In genomic region chr16:21645261-21645721, GRCh38 we compare ENCODE assay signal across 8 cellular contexts. TPM values are rescaled to one million over a fixed set of nuclear protein-coding genes. Genes with fewer than 3 reads are reported as not detected.
DNase-seq lines count a peak whose midpoint lies in the region; ATAC-seq and TF ChIP-seq lines count a peak whose summit lies in the region.

No MANE protein-coding gene starts in this region.

- DNase-seq in cardiac fibroblast (ENCODE audit: low read depth in 2 of 2) (peak; percentile 45 to 59), natural killer cell (peak; percentile 36), thyroid gland (no peak), NCI-H748 treated with DMSO at 0.1 percent for 48 hours (lab: John Stamatoyannopoulos, UW) (no peak), SHP77 treated with DMSO at 0.1 percent for 48 hours (lab: John Stamatoyannopoulos, UW) (no peak), DMS53 (lab: John Stamatoyannopoulos, UW) (no peak)

- H3K9ac ChIP-seq in OCI-LY3 (ENCODE audit: low read length): peak overlapping the region; percentile 79

- peak overlapping the region; percentile 82 for H3K4me2 ChIP-seq in OCI-LY3 (ENCODE audit: low read length)

- H3K79me2 ChIP-seq in OCI-LY3 (ENCODE audit: low read length): peaks cover 27% of the 10 kb centered on the region

- TF ChIP-seq CTCF in OCI-LY3 (IDR thresholded peaks at IDR 0.05; ENCODE audit: low read depth, low read length): no peak
- no peak for TF ChIP-seq CTCF in cardiac fibroblast (IDR thresholded peaks at IDR 0.05; ENCODE audit: low read depth, low read length)
- no peak for TF ChIP-seq CTCF in natural killer cell (IDR thresholded peaks at IDR 0.05)
- no peak for TF ChIP-seq CTCF in thyroid gland (IDR thresholded peaks at IDR 0.05)

- intact Hi-C loops in natural killer cell (cut with micrococcal nuclease): loop anchor here (2.0 to 10.0 kb wide), 5 partner anchors 46 to 1790 kb away; partner anchors contain the start of genes METTL9 and POLR3E
- intact Hi-C loops in thyroid gland (cut with DNase I): no loop called here

- H3K9me3 Mint-ChIP-seq in natural killer cell: no peaks in the 10 kb centered on the region

- H4K20me1 ChIP-seq in OCI-LY3 (ENCODE audit: insufficient read depth, low read length): no peaks in the 10 kb centered on the region

- H3K27me3 Mint-ChIP-seq in natural killer cell (ENCODE audit: low read depth in 2 of 2): no peaks in the 10 kb centered on the region

- H3K4me3 ChIP-seq in OCI-LY3 (ENCODE audit: low read length) (peak overlapping the region; percentile 61), cardiac fibroblast (replicated peaks in 1 of 2; ENCODE audit: low read depth in 2 of 2, low read length in 2 of 2) (peak overlapping the region; percentile 1 to 32), thyroid gland (replicated peaks in 1 of 3) (no peak overlapping the region)

- ATAC-seq in GM21381 (IDR thresholded peaks at IDR 0.05; ENCODE audit: unreplicated experiment) (peak; percentile 35), natural killer cell (peak; percentile 62 to 85 (median 71))

- H3K27ac ChIP-seq in OCI-LY3 (ENCODE audit: low read length) (peak overlapping the region; percentile 95), thyroid gland (peak overlapping the region in 1 of 3 donors; percentile 54)

- peak overlapping the region; percentile 88 to 95 for H3K27ac Mint-ChIP-seq in natural killer cell

- peaks cover 65% of the 10 kb centered on the region for H3K4me1 ChIP-seq in OCI-LY3 (ENCODE audit: low read length)
- no peaks in the 10 kb centered on the region for H3K4me1 ChIP-seq in thyroid gland

- no peaks in the 10 kb centered on the region for H3K36me3 Mint-ChIP-seq in natural killer cell

- peaks cover 41 to 50% of the 10 kb centered on the region in 2 donors for H3K4me1 Mint-ChIP-seq in natural killer cell

- WGBS in thyroid gland, 2 donors: 82 to 91% methylated on average over 9 of the region's 9 CpGs

- H3K4me3 Mint-ChIP-seq in natural killer cell: peak overlapping the region; percentile 84

- no peaks in the 10 kb centered on the region for H3K36me3 ChIP-seq in OCI-LY3 (replicated peaks; ENCODE audit: low read depth, low read length)
- H3K36me3 ChIP-seq in thyroid gland: no peaks in the 10 kb centered on the region

- no peaks in the 10 kb centered on the region for H3K27me3 ChIP-seq in OCI-LY3 (ENCODE audit: low read depth, low read length)
- H3K27me3 ChIP-seq in thyroid gland: no peaks in the 10 kb centered on the region

- TF ChIP-seq POLR2A in thyroid gland (IDR thresholded peaks at IDR 0.05): no peak

- H3K9me3 ChIP-seq in OCI-LY3 (ENCODE audit: insufficient read depth, low read length) (no peaks in the 10 kb centered on the region), thyroid gland (no peaks in the 10 kb centered on the region)

- no peak overlapping the region for H2AFZ ChIP-seq in OCI-LY3 (ENCODE audit: low read depth, low read length)

RNA-seq across cellular contexts. Expression of gene IGSF6, which starts 7.1 kb away (rescaled TPM):
- total RNA-seq in natural killer cell (1 to 10 TPM; 2.2 to 4.4 (median 2.6) TPM), thyroid gland (1 to 10 TPM in 2 of 4 donors, under 1 TPM in 2; 0.56 to 1.4 (median 1.1) TPM)

RNA-seq across cellular contexts. Expression of gene OTOA, which starts 18.5 kb away (rescaled TPM):
- total RNA-seq in natural killer cell (under 1 TPM in 1 of 3 donors, not detected in 2; 0.14 TPM), thyroid gland (under 1 TPM in 2 of 4 donors, not detected in 2; 0.13 to 0.40 TPM)

RNA-seq across cellular contexts. Expression of gene METTL9, which starts 45.9 kb away (rescaled TPM):
- total RNA-seq in natural killer cell: 100 to 1,000 TPM in 1 of 3 donors, 10 to 100 TPM in 2; 73.1 to 110 (median 85.1) TPM
- 100 to 1,000 TPM; 139 to 196 (median 181) TPM for total RNA-seq in thyroid gland

Comparison
In these comparisons a context has a peak if more than half of its experiments do, and no peak if none do; other contexts are left out.
1. H3K4me3 ChIP-seq: peak in OCI-LY3 (single experiment) and cardiac fibroblast (2 of 2); none in thyroid gland (0 of 3).
2. DNase-seq: peak in cardiac fibroblast (2 of 2) and natural killer cell (single experiment); none in thyroid gland (0 of 2), NCI-H748 treated with DMSO at 0.1 percent for 48 hours (single experiment), SHP77 treated with DMSO at 0.1 percent for 48 hours (single experiment) and DMS53 (single experiment).